11 cellular contexts compared by ENCODE assay signal in genomic region chr7:5217851-5218331, GRCh38. TPM values are rescaled to one million over a fixed set of nuclear protein-coding genes. Genes with fewer than 3 reads are reported as not detected.
DNase-seq lines count a peak whose midpoint lies in the region; ATAC-seq and TF ChIP-seq lines count a peak whose summit lies in the region.
"Had no signal": no experiment of that assay in that cellular context is flagged by ENCODE, and none has a peak within 500 bp of the region (broad histone marks: within the 10 kb centered on the region; RNA-seq: fewer than 3 reads in every experiment).

No MANE protein-coding gene starts in this region.

- DNase-seq in memory B cell (ENCODE audit: low spot score in 2 of 2) (no peak), NCI-H524 (lab: John Stamatoyannopoulos, UW) (no peak), foreskin keratinocyte (no peak), T-helper 9 cell (no peak)
- no peak for DNase-seq in stimulated activated CD4-positive, alpha-beta T cell treated with anti-CD3 and anti-CD28 coated beads, Interleukin-12 subunit alpha, Interleukin-12 subunit beta, amount 100 ng/mL, for 4 hours
- DNase-seq: NCI-H1417 had no signal

- H3K27ac ChIP-seq in foreskin keratinocyte = no peak overlapping the region

- ATAC-seq in GM18502 (IDR thresholded peaks at IDR 0.05; ENCODE audit: poor library complexity, unreplicated experiment) (peak; percentile 19), GM21367 (IDR thresholded peaks at IDR 0.05; ENCODE audit: unreplicated experiment) (peak; percentile 15), HG03159 (IDR thresholded peaks at IDR 0.05; ENCODE audit: unreplicated experiment) (peak; percentile 20), memory B cell (ENCODE audit: low read depth) (no peak), foreskin keratinocyte (no peak)
- ATAC-seq: activated naive CD4-positive, alpha-beta T cell treated with anti-CD3 and anti-CD28 coated beads, Interleukin-2, amount 50 U/mL, for 72 hours; stimulated activated effector memory CD8-positive, alpha-beta T cell treated with anti-CD3 and anti-CD28 coated beads, Interleukin-12 subunit alpha, Interleukin-12 subunit beta, amount 100 ng/mL, for 72 hours had no signal

- H3K27me3 ChIP-seq in foreskin keratinocyte = no peaks in the 10 kb centered on the region

- no peak overlapping the region for H3K4me3 Mint-ChIP-seq in memory B cell
- H3K4me3 Mint-ChIP-seq: stimulated activated effector memory CD8-positive, alpha-beta T cell treated with anti-CD3 and anti-CD28 coated beads, Interleukin-12 subunit alpha, Interleukin-12 subunit beta, amount 100 ng/mL, for 72 hours had no signal

- no peaks in the 10 kb centered on the region for H3K27me3 Mint-ChIP-seq in memory B cell

- H3K4me1 ChIP-seq in foreskin keratinocyte = no peaks in the 10 kb centered on the region

- H3K36me3 Mint-ChIP-seq in memory B cell = peaks cover 27% of the 10 kb centered on the region

- H3K27ac Mint-ChIP-seq in memory B cell = peak overlapping the region; percentile 96
- H3K27ac Mint-ChIP-seq: stimulated activated effector memory CD8-positive, alpha-beta T cell treated with anti-CD3 and anti-CD28 coated beads, Interleukin-12 subunit alpha, Interleukin-12 subunit beta, amount 100 ng/mL, for 72 hours had no signal

- H3K4me1 Mint-ChIP-seq in memory B cell = peaks cover 13% of the 10 kb centered on the region
- H3K4me1 Mint-ChIP-seq: stimulated activated effector memory CD8-positive, alpha-beta T cell treated with anti-CD3 and anti-CD28 coated beads, Interleukin-12 subunit alpha, Interleukin-12 subunit beta, amount 100 ng/mL, for 72 hours had no signal

- TF ChIP-seq CTCF in foreskin keratinocyte (conservative IDR thresholded peaks at IDR 0.05) = no peak

- H3K9me3 Mint-ChIP-seq in memory B cell = no peaks in the 10 kb centered on the region
- H3K9me3 Mint-ChIP-seq: activated naive CD4-positive, alpha-beta T cell treated with anti-CD3 and anti-CD28 coated beads, Interleukin-2, amount 50 U/mL, for 72 hours; stimulated activated effector memory CD8-positive, alpha-beta T cell treated with anti-CD3 and anti-CD28 coated beads, Interleukin-12 subunit alpha, Interleukin-12 subunit beta, amount 100 ng/mL, for 72 hours had no signal

RNA-seq across cellular contexts. Expression of gene WIPI2, which starts 27.9 kb away (rescaled TPM):
- 38.0 and 42.2 TPM in 2 replicates for total RNA-seq in foreskin keratinocyte
- polyA plus RNA-seq in foreskin keratinocyte = 33.9 and 35.2 TPM in 2 replicates

Comparison
In these comparisons a context has a peak if more than half of its experiments do, and no peak if none do; other contexts are left out.
1. ATAC-seq: peak in GM18502 (single experiment), GM21367 (single experiment) and HG03159 (single experiment); none in memory B cell (single experiment) and foreskin keratinocyte (single experiment).